Comparison of ENCODE assay signal across 11 cellular contexts in genomic region chr10:98403812-98404504, GRCh38.
DNase-seq lines count a peak whose midpoint lies in the region; ATAC-seq lines count a peak whose summit lies in the region.
"Had no signal": no experiment of that assay in that cellular context is flagged by ENCODE, and none has a peak within 500 bp of the region (broad histone marks: within the 10 kb centered on the region; RNA-seq: fewer than 3 reads in every experiment).

No MANE protein-coding gene starts in this region.

- peak; percentile 11 for DNase-seq in COLO829 (ENCODE audit: low spot score)
- no peak for DNase-seq in activated naive CD8-positive, alpha-beta T cell treated with anti-CD3 and anti-CD28 coated beads, Interleukin-2, amount 50 U/mL, for 24 hours
- DNase-seq in non-pigmented ciliary epithelial cell (ENCODE audit: low read depth): peak; percentile 13
- no peak for DNase-seq in activated effector memory CD4-positive, alpha-beta T cell treated with anti-CD3 and anti-CD28 coated beads, Interleukin-2, amount 50 U/mL, for 16 hours
- DNase-seq in SIG-M5 treated with dmso at 0.1 percent for 504 hours (lab: John Stamatoyannopoulos, UW; ENCODE audit: unreplicated experiment): no peak
- no peak for DNase-seq in SKM-1 (lab: John Stamatoyannopoulos, UW; ENCODE audit: unreplicated experiment)
- DNase-seq: gastrocnemius medialis, NCI-H526 treated with DMSO at 0.1 percent for 48 hours had no signal

- no peaks in the 10 kb centered on the region for H3K27me3 Mint-ChIP-seq in activated naive CD8-positive, alpha-beta T cell treated with anti-CD3 and anti-CD28 coated beads, Interleukin-2, amount 50 U/mL, for 24 hours

- peak overlapping the region; percentile 73 for H3K27ac Mint-ChIP-seq in activated naive CD8-positive, alpha-beta T cell treated with anti-CD3 and anti-CD28 coated beads, Interleukin-2, amount 50 U/mL, for 24 hours
- H3K27ac Mint-ChIP-seq: mesothelial cell of epicardium had no signal

- no peaks in the 10 kb centered on the region for H3K9me3 Mint-ChIP-seq in activated naive CD8-positive, alpha-beta T cell treated with anti-CD3 and anti-CD28 coated beads, Interleukin-2, amount 50 U/mL, for 24 hours
- H3K9me3 Mint-ChIP-seq: mesothelial cell of epicardium had no signal

- H3K4me1 Mint-ChIP-seq in activated naive CD8-positive, alpha-beta T cell treated with anti-CD3 and anti-CD28 coated beads, Interleukin-2, amount 50 U/mL, for 24 hours: peaks cover 18% of the 10 kb centered on the region

- H3K36me3 Mint-ChIP-seq in activated naive CD8-positive, alpha-beta T cell treated with anti-CD3 and anti-CD28 coated beads, Interleukin-2, amount 50 U/mL, for 24 hours (ENCODE audit: low read depth): peaks cover 2% of the 10 kb centered on the region

- ATAC-seq in HG03565 (IDR thresholded peaks at IDR 0.05; ENCODE audit: unreplicated experiment) (peak; percentile 46), GM19328 (IDR thresholded peaks at IDR 0.05; ENCODE audit: unreplicated experiment) (no peak)
- ATAC-seq in activated naive CD8-positive, alpha-beta T cell treated with anti-CD3 and anti-CD28 coated beads, Interleukin-2, amount 50 U/mL, for 24 hours: no peak
- ATAC-seq: gastrocnemius medialis had no signal

- no peak overlapping the region for H3K4me3 Mint-ChIP-seq in activated naive CD8-positive, alpha-beta T cell treated with anti-CD3 and anti-CD28 coated beads, Interleukin-2, amount 50 U/mL, for 24 hours
- H3K4me3 Mint-ChIP-seq: mesothelial cell of epicardium had no signal

Comparison
In these comparisons a context has a peak if more than half of its experiments do, and no peak if none do; other contexts are left out.
1. DNase-seq: peak in COLO829 (single experiment) and non-pigmented ciliary epithelial cell (single experiment); none in activated naive CD8-positive, alpha-beta T cell treated with anti-CD3 and anti-CD28 coated beads, Interleukin-2, amount 50 U/mL, for 24 hours (single experiment), activated effector memory CD4-positive, alpha-beta T cell treated with anti-CD3 and anti-CD28 coated beads, Interleukin-2, amount 50 U/mL, for 16 hours (single experiment), SIG-M5 treated with dmso at 0.1 percent for 504 hours (single experiment) and SKM-1 (single experiment).